Comparison of ENCODE assay signal across 22 cellular contexts in genomic region chr5:96633820-96634219, GRCh38.
DNase-seq lines count a peak whose midpoint lies in the region; ATAC-seq lines count a peak whose summit lies in the region.
"Had no signal": no experiment of that assay in that cellular context is flagged by ENCODE, and none has a peak within 500 bp of the region (broad histone marks: within the 10 kb centered on the region; RNA-seq: fewer than 3 reads in every experiment).

No MANE protein-coding gene starts in this region.

- peak; percentile 44 for DNase-seq in EH (ENCODE audit: low read depth)
- peak; percentile 65 for DNase-seq in amniotic epithelial cell (ENCODE audit: low read depth)
- peak; percentile 81 for DNase-seq in fibroblast of peridontal ligament (ENCODE audit: extremely low read depth)
- DNase-seq in stromal cell of bone marrow (ENCODE audit: low read depth): peak; percentile 41
- no peak for DNase-seq in C1 segment of cervical spinal cord (lab: John Stamatoyannopoulos, UW)
- DNase-seq in kidney glomerular epithelial cell (lab: John Stamatoyannopoulos, UW): no peak
- DNase-seq: activated CD4-positive, CD25-positive, alpha-beta regulatory T cell; activated gamma-delta T cell treated with Interleukin-2 at 50 U/mL for 16 hours; activated T-cell treated with anti-CD3 and anti-CD28 coated beads, Interleukin-2, amount 50 U/mL, for 24 hours; cerebellar nuclear complex; immature natural killer cell; Karpas-422; left ventricle myocardium inferior; NCI-H1417; NCI-H2081 treated with DMSO at 0.1 percent for 48 hours; NCI-H2227 treated with DMSO at 0.1 percent for 48 hours; NCI-H526 treated with DMSO at 0.1 percent for 48 hours; PC-3; posterior cingulate gyrus had no signal

- ATAC-seq in HG03439 (IDR thresholded peaks at IDR 0.05; ENCODE audit: unreplicated experiment): no peak
- ATAC-seq: PC-3, Right ventricle myocardium inferior, SK-N-SH treated with all-trans-retinoic acid at 6 μM for 48 hours had no signal

Comparison
In these comparisons a context has a peak if more than half of its experiments do, and no peak if none do; other contexts are left out.
1. DNase-seq: peak in EH (single experiment), amniotic epithelial cell (single experiment), fibroblast of peridontal ligament (single experiment) and stromal cell of bone marrow (single experiment); none in C1 segment of cervical spinal cord (0 of 14) and kidney glomerular epithelial cell (single experiment).